In the genomic region with DNA sequence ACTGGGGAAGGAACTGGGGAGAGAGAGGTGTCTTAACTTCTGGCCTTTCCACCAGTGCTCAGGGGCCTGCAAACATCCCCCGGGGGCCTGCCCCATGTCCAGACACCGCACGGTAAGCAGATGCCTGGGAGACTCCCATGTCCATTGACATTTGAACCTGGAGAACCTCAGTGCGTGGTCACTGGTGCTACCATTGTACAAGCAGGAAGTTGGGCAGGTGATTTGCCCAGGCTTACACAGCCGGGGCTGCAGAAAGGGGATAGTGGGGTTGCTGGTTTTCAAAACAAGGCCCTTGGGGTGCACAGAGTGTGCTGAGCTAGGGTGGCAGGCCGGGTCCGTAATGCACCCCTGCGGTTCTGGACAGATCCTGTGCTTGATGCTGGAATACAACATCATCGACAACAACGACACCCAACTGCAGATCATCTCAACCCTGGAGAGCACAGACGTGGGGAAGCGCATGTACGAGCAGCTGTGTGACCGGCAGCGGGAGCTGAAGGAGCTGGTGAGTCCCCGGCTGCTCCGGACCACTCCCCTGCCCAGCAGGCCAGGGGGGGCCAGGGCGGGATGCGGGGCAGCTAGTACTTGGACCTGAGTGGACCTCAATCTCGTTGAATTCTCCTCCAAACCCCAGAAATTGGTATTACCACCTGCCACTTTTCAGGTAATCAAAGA, we compare ENCODE assay signal across 20 cellular contexts.
DNase-seq lines count a peak whose midpoint lies in the region; ATAC-seq and TF ChIP-seq lines count a peak whose summit lies in the region.
"Had no signal": no experiment of that assay in that cellular context is flagged by ENCODE, and none has a peak within 500 bp of the region (broad histone marks: within the 10 kb centered on the region; RNA-seq: fewer than 3 reads in every experiment).

No MANE protein-coding gene starts in this region.

- no peaks in the 10 kb centered on the region for H3K9me3 Mint-ChIP-seq in activated naive CD4-positive, alpha-beta T cell treated with anti-CD3 and anti-CD28 coated beads, Interleukin-2, amount 10 ng/mL, durations not matched to agents 7 days and 5 days
- no peaks in the 10 kb centered on the region for H3K9me3 Mint-ChIP-seq in endothelial cell (ENCODE audit: unreplicated experiment)
- H3K9me3 Mint-ChIP-seq: CD4-positive, alpha-beta T cell had no signal

- peaks cover 2% of the 10 kb centered on the region for H3K4me1 Mint-ChIP-seq in activated naive CD4-positive, alpha-beta T cell treated with anti-CD3 and anti-CD28 coated beads, Interleukin-2, amount 10 ng/mL, durations not matched to agents 7 days and 5 days
- peaks cover 6% of the 10 kb centered on the region for H3K4me1 Mint-ChIP-seq in T-helper 17 cell
- peaks cover 12% of the 10 kb centered on the region for H3K4me1 Mint-ChIP-seq in endothelial cell (ENCODE audit: unreplicated experiment)

- H3K36me3 Mint-ChIP-seq in activated naive CD4-positive, alpha-beta T cell treated with anti-CD3 and anti-CD28 coated beads, Interleukin-2, amount 10 ng/mL, durations not matched to agents 7 days and 5 days, result peaks cover 6% of the 10 kb centered on the region
- H3K36me3 Mint-ChIP-seq in T-helper 17 cell (ENCODE audit: low read depth) (peaks cover 4% of the 10 kb centered on the region), endothelial cell (ENCODE audit: low read depth, unreplicated experiment) (peaks cover 45% of the 10 kb centered on the region)

- H3K27me3 Mint-ChIP-seq in activated naive CD4-positive, alpha-beta T cell treated with anti-CD3 and anti-CD28 coated beads, Interleukin-2, amount 10 ng/mL, durations not matched to agents 7 days and 5 days, result no peaks in the 10 kb centered on the region
- no peaks in the 10 kb centered on the region for H3K27me3 Mint-ChIP-seq in T-helper 17 cell
- H3K27me3 Mint-ChIP-seq in endothelial cell (ENCODE audit: unreplicated experiment), result peaks cover 15% of the 10 kb centered on the region
- H3K27me3 Mint-ChIP-seq: CD4-positive, alpha-beta T cell had no signal

- CTCF ChIA-PET in activated naive CD4-positive, alpha-beta T cell treated with anti-CD3 and anti-CD28 coated beads, Interleukin-2, amount 10 ng/mL, durations not matched to agents 7 days and 5 days (lab: Charles Lee), result no interaction called here

- no peaks in the 10 kb centered on the region for H3K9me3 ChIP-seq in T-helper 17 cell (ENCODE audit: control insufficient read depth, low read length, poor library complexity, severe bottlenecking)
- H3K9me3 ChIP-seq: Caco-2 had no signal

- no peak for ATAC-seq in T-helper 17 cell
- ATAC-seq in HG02884 (IDR thresholded peaks at IDR 0.05; ENCODE audit: unreplicated experiment), result no peak
- ATAC-seq: SK-N-SH treated with all-trans-retinoic acid at 6 μM for 48 hours had no signal

- peak overlapping the region; percentile 67 for H3K27ac Mint-ChIP-seq in activated naive CD4-positive, alpha-beta T cell treated with anti-CD3 and anti-CD28 coated beads, Interleukin-2, amount 10 ng/mL, durations not matched to agents 7 days and 5 days
- H3K27ac Mint-ChIP-seq in T-helper 17 cell (peak overlapping the region; percentile 65), endothelial cell (ENCODE audit: unreplicated experiment) (no peak overlapping the region)
- H3K27ac Mint-ChIP-seq: CD4-positive, alpha-beta T cell had no signal

- no peak for DNase-seq in activated naive CD4-positive, alpha-beta T cell treated with anti-CD3 and anti-CD28 coated beads, Interleukin-2, amount 10 ng/mL, durations not matched to agents 7 days and 5 days
- no peak for DNase-seq in activated naive CD4-positive, alpha-beta T cell (lab: John Stamatoyannopoulos, UW)
- DNase-seq in T-helper 17 cell (no peak), endothelial cell (ENCODE audit: low spot score) (no peak), NCI-H1930 (lab: John Stamatoyannopoulos, UW) (no peak), Kasumi-1 (lab: John Stamatoyannopoulos, UW) (no peak)
- DNase-seq: Caco-2; CD4-positive, alpha-beta T cell; DMS 273 treated with DMSO at 0.1 percent for 48 hours; DMS79 treated with DMSO at 0.1 percent for 48 hours; NCI-H1092 treated with DMSO at 0.1 percent for 48 hours; NCI-H146; NCI-H2081; NCI-H2171; NCI-H345; NCI-H524; NCI-H774; NK-92 treated with Interleukin-12 subunit alpha and Interleukin-12 subunit beta, amount 100 ng/mL, for 24 hours had no signal

- no peak for TF ChIP-seq CTCF in endothelial cell (IDR thresholded peaks at IDR 0.05; ENCODE audit: unreplicated experiment)

- no peak overlapping the region for H3K4me3 Mint-ChIP-seq in activated naive CD4-positive, alpha-beta T cell treated with anti-CD3 and anti-CD28 coated beads, Interleukin-2, amount 10 ng/mL, durations not matched to agents 7 days and 5 days
- H3K4me3 Mint-ChIP-seq in T-helper 17 cell, result no peak overlapping the region
- peak overlapping the region; percentile 65 for H3K4me3 Mint-ChIP-seq in endothelial cell (ENCODE audit: unreplicated experiment)
- H3K4me3 Mint-ChIP-seq: CD4-positive, alpha-beta T cell had no signal
